ENCODE assay signal across 29 cellular contexts in the genomic region with DNA sequence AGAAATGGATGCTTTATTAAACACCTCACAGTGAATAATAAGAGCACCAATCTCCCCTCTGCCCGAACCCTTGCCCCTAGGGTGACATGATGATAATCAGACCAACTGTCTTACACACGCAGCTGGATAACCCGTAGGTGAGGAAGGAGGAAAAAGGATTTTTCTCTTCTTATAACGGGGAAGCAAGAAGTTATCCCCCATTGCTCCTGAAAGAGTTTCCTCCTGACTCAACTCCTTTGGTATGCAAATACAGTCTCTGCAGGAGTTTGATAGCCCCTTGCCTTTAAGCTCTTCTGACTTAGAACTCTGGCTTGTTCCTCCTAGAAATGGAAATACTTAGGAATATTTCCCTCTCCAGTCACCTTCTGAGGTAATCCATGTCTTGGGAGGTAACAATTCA.
DNase-seq lines count a peak whose midpoint lies in the region; ATAC-seq and TF ChIP-seq lines count a peak whose summit lies in the region.
"Had no signal": no experiment of that assay in that cellular context is flagged by ENCODE, and none has a peak within 500 bp of the region (broad histone marks: within the 10 kb centered on the region; RNA-seq: fewer than 3 reads in every experiment).

No MANE protein-coding gene starts in this region.

- H3K36me3 ChIP-seq in ES-I3 (ENCODE audit: insufficient read depth, low read length) (peaks cover 2% of the 10 kb centered on the region; the same call in 1 of the 2 replicates), OCI-LY3 (replicated peaks; ENCODE audit: low read depth, low read length) (no peaks in the 10 kb centered on the region), smooth muscle cell (ENCODE audit: low read depth) (no peaks in the 10 kb centered on the region)
- H3K36me3 ChIP-seq: cardiac muscle cell, esophagus squamous epithelium, gastrocnemius medialis, right atrium auricular region had no signal

- H3F3A ChIP-seq in smooth muscle cell (ENCODE audit: low read depth): no peaks in the 10 kb centered on the region

- 19% methylated on average over 4 of the region's 4 CpGs for WGBS in smooth muscle cell (ENCODE audit: low lambda C conversion rate)

- H3K4me2 ChIP-seq in OCI-LY3 (ENCODE audit: low read length): peak overlapping the region; percentile 85
- peak overlapping the region; percentile 26 for H3K4me2 ChIP-seq in smooth muscle cell

- H3K9me3 ChIP-seq in ES-I3 (ENCODE audit: control insufficient read depth, insufficient read depth, low read length) (peaks cover 13% of the 10 kb centered on the region), OCI-LY3 (ENCODE audit: insufficient read depth, low read length) (no peaks in the 10 kb centered on the region), smooth muscle cell (replicated peaks; ENCODE audit: low read depth) (no peaks in the 10 kb centered on the region)
- H3K9me3 ChIP-seq: esophagus squamous epithelium, gastrocnemius medialis, right atrium auricular region, testis had no signal

- H3K27ac ChIP-seq in OCI-LY3 (ENCODE audit: low read length) (peak overlapping the region; percentile 88), smooth muscle cell (ENCODE audit: low read depth) (no peak overlapping the region)
- H3K27ac ChIP-seq: cardiac muscle cell, esophagus squamous epithelium, gastrocnemius medialis, right atrium auricular region, testis had no signal

- no peak for ATAC-seq in GM18907 (IDR thresholded peaks at IDR 0.05; ENCODE audit: unreplicated experiment)
- no peak for ATAC-seq in HG02588 (IDR thresholded peaks at IDR 0.05; ENCODE audit: unreplicated experiment)
- ATAC-seq: activated CD8-positive, alpha-beta memory T cell treated with anti-CD3 and anti-CD28 coated beads, Interleukin-2, amount 10 ng/mL, durations not matched to agents 7 days and 5 days; activated T-cell treated with anti-CD3 and anti-CD28 coated beads, Interleukin-2, amount 50 U/mL, for 72 hours; gastrocnemius medialis; left cardiac atrium; SK-N-SH treated with all-trans-retinoic acid at 6 μM for 48 hours; stimulated activated naive B cell treated with anti-CD40 and anti-IgM and Interleukin-4, amounts not matched to agents 10 μg/mL and 1 μg/mL and 100 μg/mL, for 72 hours had no signal

- H4K20me1 ChIP-seq in OCI-LY3 (ENCODE audit: insufficient read depth, low read length) (no peaks in the 10 kb centered on the region), smooth muscle cell (ENCODE audit: low read depth) (no peaks in the 10 kb centered on the region)

- peak overlapping the region; percentile 29; the same call in 1 of the 2 replicates for H3K9ac ChIP-seq in ES-I3 (ENCODE audit: low read depth, low read length)
- H3K9ac ChIP-seq in OCI-LY3 (ENCODE audit: low read length): peak overlapping the region; percentile 75
- no peak overlapping the region for H3K9ac ChIP-seq in smooth muscle cell (ENCODE audit: low read depth)

- H3K4me3 ChIP-seq in OCI-LY3 (ENCODE audit: low read length): peak overlapping the region; percentile 55
- no peak overlapping the region for H3K4me3 ChIP-seq in smooth muscle cell
- H3K4me3 ChIP-seq: cardiac muscle cell, esophagus squamous epithelium, gastrocnemius medialis, right atrium auricular region, testis had no signal

- H3K79me2 ChIP-seq in OCI-LY3 (ENCODE audit: low read length): no peaks in the 10 kb centered on the region
- H3K79me2 ChIP-seq in smooth muscle cell (ENCODE audit: low read depth): no peaks in the 10 kb centered on the region

- DNase-seq in iPS DF 19.7 (ENCODE audit: low read depth, low spot score): peak; percentile 80
- no peak for DNase-seq in smooth muscle cell (lab: John Stamatoyannopoulos, UW; ENCODE audit: unreplicated experiment)
- DNase-seq in GF-D8 (lab: John Stamatoyannopoulos, UW): no peak
- DNase-seq: activated CD4-positive, alpha-beta T cell treated with anti-CD3 and anti-CD28 coated beads, Interleukin-2, amount 10 ng/mL, durations not matched to agents 7 days and 5 days; activated CD8-positive, alpha-beta memory T cell treated with anti-CD3 and anti-CD28 coated beads, Interleukin-2, amount 10 ng/mL, durations not matched to agents 7 days and 5 days; activated naive CD4-positive, alpha-beta T cell treated with anti-CD3 and anti-CD28 coated beads for 36 hours; activated T-cell treated with anti-CD3 and anti-CD28 coated beads, Interleukin-2, amount 50 U/mL, for 72 hours; amygdala; CD4-positive, alpha-beta memory T cell; esophagus squamous epithelium; gastrocnemius medialis; GOT3; hypothalamus; Kasumi-1; left cardiac atrium; mesenchymal stem cell; NCI-H1930; NCI-H748 treated with DMSO at 0.1 percent for 48 hours; stimulated activated CD4-positive, alpha-beta T cell treated with anti-CD3 and anti-CD28 coated beads, Interleukin-4, amount 100 ng/mL, for 1 hour; stimulated activated naive B cell treated with anti-CD40 and anti-IgM and Interleukin-4, amounts not matched to agents 10 μg/mL and 1 μg/mL and 100 μg/mL, for 72 hours; T-helper 2 cell; testis had no signal

- H3K27me3 ChIP-seq in OCI-LY3 (ENCODE audit: low read depth, low read length) (no peaks in the 10 kb centered on the region), smooth muscle cell (ENCODE audit: low read depth) (no peaks in the 10 kb centered on the region)
- H3K27me3 ChIP-seq: cardiac muscle cell, esophagus squamous epithelium, gastrocnemius medialis, right atrium auricular region, testis had no signal

- peaks cover 14% of the 10 kb centered on the region for H3K4me1 ChIP-seq in ES-I3 (ENCODE audit: insufficient read depth, low read length)
- H3K4me1 ChIP-seq in OCI-LY3 (ENCODE audit: low read length): peaks cover 63% of the 10 kb centered on the region
- peaks cover 10% of the 10 kb centered on the region for H3K4me1 ChIP-seq in smooth muscle cell (ENCODE audit: low read depth)
- H3K4me1 ChIP-seq: esophagus squamous epithelium, gastrocnemius medialis, right atrium auricular region, testis had no signal

- no peak overlapping the region for H2AFZ ChIP-seq in OCI-LY3 (ENCODE audit: low read depth, low read length)
- no peak overlapping the region for H2AFZ ChIP-seq in smooth muscle cell (ENCODE audit: low read depth)

- no peak for TF ChIP-seq CTCF in OCI-LY3 (IDR thresholded peaks at IDR 0.05; ENCODE audit: low read depth, low read length)
- TF ChIP-seq CTCF in smooth muscle cell (IDR thresholded peaks at IDR 0.05; ENCODE audit: borderline replicate concordance, insufficient read depth, poor library complexity, severe bottlenecking): no peak
